ENCODE assay signal across 1 cellular context in genomic region chr20:24998121-24998520, GRCh38.
TF ChIP-seq lines count a peak whose summit lies in the region.

No MANE protein-coding gene starts in this region.

TF ChIP-seq in IMR-90, 13 proteins besides CTCF, POLR2A, EP300 and RAD21 (continued from another document):
- TF ChIP-seq ELK1 (IDR thresholded peaks at IDR 0.05; ENCODE audit: borderline replicate concordance, low read depth, low read length) = no peak
- no peak for TF ChIP-seq FOS (IDR thresholded peaks at IDR 0.05; ENCODE audit: low read depth, low read length)
